ENCODE assay signal across 14 cellular contexts in the genomic region with DNA sequence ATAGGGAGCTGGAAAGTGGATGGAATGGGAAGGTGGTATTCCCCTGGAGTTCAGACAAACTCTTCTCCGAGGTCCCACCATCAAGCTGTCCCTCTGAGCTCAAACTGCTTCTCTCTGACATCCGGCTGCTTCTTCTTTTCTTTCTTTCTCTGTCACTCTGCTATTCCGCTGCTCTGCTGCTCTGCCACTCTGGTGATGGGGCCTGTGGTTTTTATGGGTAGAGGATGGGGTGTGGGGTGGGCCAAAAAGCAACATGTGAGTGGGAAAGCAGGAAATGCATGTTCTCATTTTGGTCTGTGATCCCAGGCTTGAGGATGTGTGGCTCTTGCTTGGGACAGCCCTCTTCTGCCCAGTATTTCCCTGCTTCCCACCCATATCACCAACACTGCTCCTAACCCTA. TPM values are rescaled to one million over a fixed set of nuclear protein-coding genes. Genes with fewer than 3 reads are reported as not detected.
DNase-seq lines count a peak whose midpoint lies in the region; ATAC-seq and TF ChIP-seq lines count a peak whose summit lies in the region.
"Had no signal": no experiment of that assay in that cellular context is flagged by ENCODE, and none has a peak within 500 bp of the region (broad histone marks: within the 10 kb centered on the region; RNA-seq: fewer than 3 reads in every experiment).

No MANE protein-coding gene starts in this region.

- intact Hi-C loops in CD8-positive, alpha-beta T cell (cut with DNase I, micrococcal nuclease), result loop anchor here (2.0 to 5.0 kb wide), 2 partner anchors 29 to 40 kb away; no protein-coding TSS in a partner anchor

- H3K27me3 Mint-ChIP-seq in CD8-positive, alpha-beta T cell (ENCODE audit: low read depth), result no peaks in the 10 kb centered on the region
- no peaks in the 10 kb centered on the region for H3K27me3 Mint-ChIP-seq in naive B cell

- DNase-seq in CD8-positive, alpha-beta T cell, result peak in 6 of 7 experiments; percentile 41 to 77 (median 48)
- DNase-seq in MV-4-11 (lab: John Stamatoyannopoulos, UW), result peak; percentile 22
- peak; percentile 57 to 60 for DNase-seq in activated T-cell treated with anti-CD3 and anti-CD28 coated beads, Interleukin-2, amount 50 U/mL, for 48 hours
- DNase-seq in naive B cell, result no peak
- DNase-seq in GM19238 (ENCODE audit: insufficient read length, low spot score), result no peak
- no peak for DNase-seq in DMS 273 treated with DMSO at 0.1 percent for 48 hours (lab: John Stamatoyannopoulos, UW)
- no peak for DNase-seq in kidney tubule cell (ENCODE audit: low spot score)
- DNase-seq in NCI-H1436 (lab: John Stamatoyannopoulos, UW), result no peak
- DNase-seq: glutamatergic neuron; mammary epithelial cell; NCI-H146; NK-92 treated with Interleukin-12 subunit alpha and Interleukin-12 subunit beta, amount 100 ng/mL, for 24 hours; thyroid gland had no signal

- H3K36me3 ChIP-seq in CD8-positive, alpha-beta T cell (ENCODE audit: insufficient read depth, low read length), result no peaks in the 10 kb centered on the region
- H3K36me3 ChIP-seq: thyroid gland had no signal

- peak overlapping the region; percentile 22 for H3K4me3 ChIP-seq in CD8-positive, alpha-beta T cell (ENCODE audit: low read depth, low read length)
- H3K4me3 ChIP-seq: thyroid gland had no signal

- CTCF ChIA-PET in CD8-positive, alpha-beta T cell (lab: Charles Lee), result interaction anchor here (0.6 to 1.0 kb wide), 4 partner anchors 12 to 69 kb away, joined by 3 to 4 read pairs (median 3); no protein-coding TSS in a partner anchor

- POLR2A ChIA-PET in CD8-positive, alpha-beta T cell (lab: Charles Lee), result interaction anchor here (0.6 to 3.1 kb wide), 14 partner anchors 10 to 493 kb away, joined by 3 to 25 read pairs (median 3); no protein-coding TSS in a partner anchor

- peaks cover 79% of the 10 kb centered on the region for H3K4me1 Mint-ChIP-seq in CD8-positive, alpha-beta T cell (ENCODE audit: low read depth)
- H3K4me1 Mint-ChIP-seq in naive B cell, result peaks cover 64 to 84% (median 73%) of the 10 kb centered on the region in 3 donors

- H3K4me1 ChIP-seq in CD8-positive, alpha-beta T cell (ENCODE audit: insufficient read depth, low read length), result peaks cover 46% of the 10 kb centered on the region
- H3K4me1 ChIP-seq: thyroid gland had no signal

- TF ChIP-seq CTCF in CD8-positive, alpha-beta T cell (IDR thresholded peaks at IDR 0.05), result no peak

- H3K36me3 Mint-ChIP-seq in CD8-positive, alpha-beta T cell, result peaks cover 20% of the 10 kb centered on the region
- H3K36me3 Mint-ChIP-seq in naive B cell, result peaks cover 7 to 12% of the 10 kb centered on the region in 2 donors

- H3K4me3 Mint-ChIP-seq in CD8-positive, alpha-beta T cell, result peak overlapping the region; percentile 56
- peak overlapping the region; percentile 5 to 85 (median 69) for H3K4me3 Mint-ChIP-seq in naive B cell

- H3K9me3 ChIP-seq in CD8-positive, alpha-beta T cell (ENCODE audit: low read length), result peaks cover 16% of the 10 kb centered on the region
- H3K9me3 ChIP-seq: thyroid gland had no signal

- H3K27ac Mint-ChIP-seq in CD8-positive, alpha-beta T cell, result peak overlapping the region; percentile 94
- peak overlapping the region; percentile 85 to 96 (median 92) for H3K27ac Mint-ChIP-seq in naive B cell

- H3K27me3 ChIP-seq in CD8-positive, alpha-beta T cell (ENCODE audit: insufficient read depth, low read length), result no peaks in the 10 kb centered on the region
- H3K27me3 ChIP-seq: thyroid gland had no signal

- H3K9me3 Mint-ChIP-seq in CD8-positive, alpha-beta T cell, result peaks cover 37% of the 10 kb centered on the region
- peaks cover 0 to 11% (median 4%) of the 10 kb centered on the region in 7 donors for H3K9me3 Mint-ChIP-seq in naive B cell

- peak; percentile 72 for ATAC-seq in CD8-positive, alpha-beta T cell
- peak; percentile 52 to 67 for ATAC-seq in naive B cell (ENCODE audit: low read depth in 2 of 2)

- peak overlapping the region; percentile 47 for H3K27ac ChIP-seq in CD8-positive, alpha-beta T cell (ENCODE audit: low read depth, low read length)
- H3K27ac ChIP-seq: thyroid gland had no signal

RNA-seq across cellular contexts. Expression of a gene that starts 30.7 kb away (rescaled TPM):
- total RNA-seq in CD8-positive, alpha-beta T cell, result 1 to 10 TPM; 1.1 to 1.4 TPM
- 10 to 100 TPM in 4 of 6 donors, 1 to 10 TPM in 2; 8.9 to 34.0 (median 11.5) TPM for polyA plus RNA-seq in naive B cell (ENCODE audit: low read depth in 6 of 6)
- total RNA-seq: mammary epithelial cell, thyroid gland had no signal
- polyA plus RNA-seq: BJ, mammary epithelial cell had no signal

RNA-seq across cellular contexts. Expression of a gene that starts 32.7 kb away (rescaled TPM):
- 100 to 1,000 TPM; 182 to 188 TPM for total RNA-seq in CD8-positive, alpha-beta T cell
- 100 to 1,000 TPM; 329 to 467 (median 350) TPM for polyA plus RNA-seq in naive B cell (ENCODE audit: low read depth in 6 of 6)

RNA-seq across cellular contexts. Expression of a gene that starts 58.5 kb away (rescaled TPM):
- 100 to 1,000 TPM; 502 to 504 TPM for total RNA-seq in CD8-positive, alpha-beta T cell
- polyA plus RNA-seq in naive B cell (ENCODE audit: low read depth in 6 of 6), result 1,000 to 10,000 TPM in 5 of 6 donors, 100 to 1,000 TPM in 1; 814 to 1,329 (median 1,116) TPM
- total RNA-seq: mammary epithelial cell had no signal
- polyA plus RNA-seq: BJ, mammary epithelial cell had no signal

Comparison
In these comparisons a context has a peak if more than half of its experiments do, and no peak if none do; other contexts are left out.
1. DNase-seq: peak in CD8-positive, alpha-beta T cell (6 of 7), MV-4-11 (single experiment) and activated T-cell treated with anti-CD3 and anti-CD28 coated beads, Interleukin-2, amount 50 U/mL, for 48 hours (2 of 2); none in naive B cell (single experiment), GM19238 (single experiment), DMS 273 treated with DMSO at 0.1 percent for 48 hours (single experiment), kidney tubule cell (single experiment) and NCI-H1436 (single experiment).